1 cellular context compared by ENCODE assay signal in the genomic region with DNA sequence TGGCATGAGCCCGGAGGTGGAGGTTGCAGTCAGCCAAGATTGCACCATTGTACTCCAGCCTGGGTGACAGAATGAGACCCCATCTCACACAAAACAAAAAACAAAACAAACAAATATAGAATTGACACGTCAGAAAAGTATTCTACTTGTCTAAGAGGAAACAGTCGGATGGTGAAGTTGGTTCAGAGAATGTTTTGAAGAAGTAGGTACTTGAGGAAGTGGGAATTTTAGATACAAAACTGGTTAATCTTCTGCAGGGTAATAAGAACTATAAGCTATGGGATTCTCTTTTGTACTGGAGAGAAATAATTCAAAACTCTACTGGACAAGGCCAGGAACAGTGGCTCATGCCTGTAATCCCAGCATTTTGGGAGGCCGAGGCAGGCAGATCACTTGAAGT.
TF ChIP-seq lines count a peak whose summit lies in the region.

No MANE protein-coding gene starts in this region.

TF ChIP-seq in HepG2, 621 proteins besides CTCF, POLR2A, EP300 and RAD21 (continued from another document):
- TF ChIP-seq, protein P1, sequence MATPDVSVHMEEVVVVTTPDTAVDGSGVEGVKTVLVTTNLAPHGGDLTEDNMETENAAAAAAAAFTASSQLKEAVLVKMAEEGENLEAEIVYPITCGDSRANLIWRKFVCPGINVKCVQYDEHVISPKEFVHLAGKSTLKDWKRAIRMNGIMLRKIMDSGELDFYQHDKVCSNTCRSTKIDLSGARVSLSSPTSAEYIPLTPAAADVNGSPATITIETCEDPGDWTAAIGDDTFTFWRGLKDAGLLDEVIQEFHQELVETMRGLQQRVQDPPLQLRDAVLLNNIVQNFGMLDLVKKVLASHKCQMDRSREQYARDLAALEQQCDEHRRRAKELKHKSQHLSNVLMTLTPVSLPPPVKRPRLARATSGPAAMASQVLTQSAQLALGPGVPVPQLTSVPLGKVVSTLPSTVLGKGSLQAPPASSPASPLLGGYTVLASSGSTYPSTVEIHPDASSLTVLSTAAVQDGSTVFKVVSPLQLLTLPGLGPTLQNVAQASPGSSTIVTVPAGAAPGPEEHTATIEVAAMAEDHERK (CRISPR knock-in tag; IDR thresholded peaks at IDR 0.05; ENCODE audit: low read depth) = no peak
- TF ChIP-seq, protein P2, sequence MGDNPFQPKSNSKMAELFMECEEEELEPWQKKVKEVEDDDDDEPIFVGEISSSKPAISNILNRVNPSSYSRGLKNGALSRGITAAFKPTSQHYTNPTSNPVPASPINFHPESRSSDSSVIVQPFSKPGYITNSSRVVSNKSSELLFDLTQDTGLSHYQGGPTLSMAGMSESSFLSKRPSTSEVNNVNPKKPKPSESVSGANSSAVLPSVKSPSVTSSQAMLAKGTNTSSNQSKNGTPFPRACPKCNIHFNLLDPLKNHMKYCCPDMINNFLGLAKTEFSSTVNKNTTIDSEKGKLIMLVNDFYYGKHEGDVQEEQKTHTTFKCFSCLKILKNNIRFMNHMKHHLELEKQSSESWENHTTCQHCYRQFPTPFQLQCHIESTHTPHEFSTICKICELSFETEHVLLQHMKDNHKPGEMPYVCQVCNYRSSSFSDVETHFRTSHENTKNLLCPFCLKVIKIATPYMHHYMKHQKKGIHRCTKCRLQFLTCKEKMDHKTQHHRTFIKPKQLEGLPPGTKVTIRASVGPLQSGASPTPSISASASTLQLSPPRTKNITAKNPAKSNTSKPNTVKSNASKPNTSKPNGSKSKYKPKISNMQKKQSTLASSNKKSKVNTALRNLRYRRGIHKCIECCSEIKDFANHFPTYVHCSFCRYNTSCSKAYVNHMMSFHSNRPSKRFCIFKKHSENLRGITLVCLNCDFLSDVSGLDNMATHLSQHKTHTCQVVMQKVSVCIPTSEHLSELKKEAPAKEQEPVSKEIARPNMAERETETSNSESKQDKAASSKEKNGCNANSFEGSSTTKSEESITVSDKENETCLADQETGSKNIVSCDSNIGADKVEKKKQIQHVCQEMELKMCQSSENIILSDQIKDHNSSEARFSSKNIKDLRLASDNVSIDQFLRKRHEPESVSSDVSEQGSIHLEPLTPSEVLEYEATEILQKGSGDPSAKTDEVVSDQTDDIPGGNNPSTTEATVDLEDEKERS (CRISPR knock-in tag; IDR thresholded peaks at IDR 0.05) = no peak
- TF ChIP-seq HOXA9 (CRISPR knock-in tag; IDR thresholded peaks at IDR 0.05; ENCODE audit: borderline replicate concordance) (no peak), RAD51 (IDR thresholded peaks at IDR 0.05; ENCODE audit: borderline replicate concordance) (no peak)
TF ChIP-seq in HepG2: peak in this region for 0.
